Comparison of ENCODE assay signal across 33 cellular contexts in the genomic region with DNA sequence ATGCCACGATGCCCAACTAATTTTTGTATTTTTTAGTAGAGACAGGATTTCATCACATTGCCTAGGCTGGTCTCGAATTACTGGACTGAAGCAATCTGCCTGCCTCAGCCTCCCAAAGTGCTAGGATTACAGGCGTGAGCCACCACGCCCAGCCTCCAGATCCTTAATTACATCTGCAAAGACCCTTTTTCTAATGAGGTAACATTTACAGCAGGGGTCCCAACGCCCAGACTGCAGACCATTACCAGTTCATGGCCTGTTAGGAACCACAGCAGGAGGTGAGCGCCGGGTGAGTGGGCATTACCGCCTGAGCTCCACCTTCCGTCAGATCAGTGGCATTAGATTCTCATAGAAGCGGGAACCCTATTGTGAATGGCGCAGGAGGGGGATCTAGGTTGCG.
"Had no signal": no experiment of that assay in that cellular context is flagged by ENCODE, and none has a peak within 500 bp of the region (broad histone marks: within the 10 kb centered on the region; RNA-seq: fewer than 3 reads in every experiment).

No MANE protein-coding gene starts in this region.

- DNase-seq: activated CD4-positive, alpha-beta memory T cell treated with anti-CD3 and anti-CD28 coated beads for 36 hours; activated CD4-positive, alpha-beta T cell treated with anti-CD3 and anti-CD28 coated beads for 36 hours; activated CD4-positive, alpha-beta T cell treated with anti-CD3 and anti-CD28 coated beads, Interleukin-2, amount 10 ng/mL, durations not matched to agents 24 days and 14 days; activated CD4-positive, CD25-positive, alpha-beta regulatory T cell; activated CD4-positive, CD25-positive, alpha-beta regulatory T cell treated with anti-CD3 and anti-CD28 coated beads, Interleukin-2, amount 50 U/mL, for 72 hours; activated CD8-positive, alpha-beta T cell treated with anti-CD3 and anti-CD28 coated beads, Interleukin-2, amount 10 ng/mL, durations not matched to agents 7 days and 5 days; activated effector memory CD4-positive, alpha-beta T cell treated with Interleukin-2 at 50 U/mL for 16 hours; activated gamma-delta T cell treated with Interleukin-2 at 50 U/mL for 16 hours; activated naive CD4-positive, alpha-beta T cell treated with anti-CD3 and anti-CD28 coated beads, Interleukin-2, amount 50 U/mL, for 16 hours; activated naive CD4-positive, alpha-beta T cell treated with Interleukin-2 at 50 U/mL for 16 hours; activated T-cell treated with anti-CD3 and anti-CD28 coated beads, Interleukin-2, amount 50 U/mL, for 4 hours; adrenal gland; amygdala; aorta; central memory CD4-positive, alpha-beta T cell; cerebellar nuclear complex; colonic mucosa; dorsolateral prefrontal cortex; effector CD4-positive, alpha-beta T cell; effector memory CD8-positive, alpha-beta T cell; erythroblast; foreskin keratinocyte; gastrocnemius medialis; glutamatergic neuron; heart left ventricle; T-helper 2 cell had no signal

- H3K27me3 ChIP-seq: dorsolateral prefrontal cortex had no signal

- H3K27ac ChIP-seq: adrenal gland, breast epithelium, cardiac muscle cell, colonic mucosa, esophagus muscularis mucosa, foreskin keratinocyte, gastrocnemius medialis, heart left ventricle had no signal

- H3K36me3 Mint-ChIP-seq: activated naive CD8-positive, alpha-beta T cell; brain had no signal

- H3K36me3 ChIP-seq: breast epithelium, cardiac muscle cell, colonic mucosa, esophagus muscularis mucosa, gastrocnemius medialis had no signal

- H3K9me3 Mint-ChIP-seq: activated CD4-positive, alpha-beta memory T cell treated with anti-CD3 and anti-CD28 coated beads for 36 hours; activated CD4-positive, alpha-beta T cell treated with anti-CD3 and anti-CD28 coated beads, Interleukin-2, amount 10 ng/mL, durations not matched to agents 24 days and 14 days; activated T-cell treated with anti-CD3 and anti-CD28 coated beads, Interleukin-2, amount 50 U/mL, for 4 hours; activated T-helper 17 cell treated with anti-CD3 and anti-CD28 coated beads, Interleukin-2, amount 50 U/mL, for 72 hours; dendritic cell treated with granulocyte-macrophage colony-stimulating factor and Interleukin-4, amounts not matched to agents 40 ng/mL and 50 ng/mL, for 4 days; effector memory CD8-positive, alpha-beta T cell had no signal

- H3K9me3 ChIP-seq: adrenal gland, breast epithelium, colonic mucosa, esophagus muscularis mucosa, gastrocnemius medialis, heart left ventricle had no signal

- H3K4me1 ChIP-seq: colonic mucosa, foreskin keratinocyte had no signal

- H3K4me3 Mint-ChIP-seq: activated CD4-positive, alpha-beta memory T cell treated with anti-CD3 and anti-CD28 coated beads for 36 hours; activated CD4-positive, alpha-beta T cell treated with anti-CD3 and anti-CD28 coated beads for 36 hours; activated CD4-positive, alpha-beta T cell treated with anti-CD3 and anti-CD28 coated beads, Interleukin-2, amount 10 ng/mL, durations not matched to agents 24 days and 14 days; activated CD8-positive, alpha-beta T cell treated with anti-CD3 and anti-CD28 coated beads, Interleukin-2, amount 10 ng/mL, durations not matched to agents 7 days and 5 days; activated naive CD8-positive, alpha-beta T cell; activated T-cell treated with anti-CD3 and anti-CD28 coated beads, Interleukin-2, amount 50 U/mL, for 4 hours; activated T-helper 17 cell treated with anti-CD3 and anti-CD28 coated beads, Interleukin-2, amount 50 U/mL, for 72 hours; dendritic cell treated with granulocyte-macrophage colony-stimulating factor and Interleukin-4, amounts not matched to agents 40 ng/mL and 50 ng/mL, for 4 days; effector memory CD8-positive, alpha-beta T cell had no signal

- H3K4me3 ChIP-seq: adrenal gland, breast epithelium, cardiac muscle cell, colonic mucosa, dorsolateral prefrontal cortex, esophagus muscularis mucosa, gastrocnemius medialis, heart left ventricle had no signal

- H3K27ac Mint-ChIP-seq: activated CD4-positive, alpha-beta memory T cell treated with anti-CD3 and anti-CD28 coated beads for 36 hours; activated CD4-positive, alpha-beta T cell treated with anti-CD3 and anti-CD28 coated beads for 36 hours; activated CD4-positive, alpha-beta T cell treated with anti-CD3 and anti-CD28 coated beads, Interleukin-2, amount 10 ng/mL, durations not matched to agents 24 days and 14 days; activated CD8-positive, alpha-beta T cell treated with anti-CD3 and anti-CD28 coated beads, Interleukin-2, amount 10 ng/mL, durations not matched to agents 7 days and 5 days; activated naive CD8-positive, alpha-beta T cell; activated T-helper 17 cell treated with anti-CD3 and anti-CD28 coated beads, Interleukin-2, amount 50 U/mL, for 72 hours; dendritic cell treated with granulocyte-macrophage colony-stimulating factor and Interleukin-4, amounts not matched to agents 40 ng/mL and 50 ng/mL, for 4 days; effector memory CD8-positive, alpha-beta T cell had no signal

- ATAC-seq: activated CD4-positive, alpha-beta T cell treated with anti-CD3 and anti-CD28 coated beads for 36 hours; activated CD8-positive, alpha-beta T cell treated with anti-CD3 and anti-CD28 coated beads, Interleukin-2, amount 10 ng/mL, durations not matched to agents 7 days and 5 days; activated T-cell treated with anti-CD3 and anti-CD28 coated beads, Interleukin-2, amount 50 U/mL, for 4 hours; activated T-helper 17 cell treated with anti-CD3 and anti-CD28 coated beads, Interleukin-2, amount 50 U/mL, for 72 hours; effector memory CD8-positive, alpha-beta T cell; foreskin keratinocyte; gastrocnemius medialis; heart left ventricle had no signal
